ENCODE assay signal across 21 cellular contexts in genomic region chr1:202800742-202801141, GRCh38. TPM values are rescaled to one million over a fixed set of nuclear protein-coding genes. Genes with fewer than 3 reads are reported as not detected.
"Had no signal": no experiment of that assay in that cellular context is flagged by ENCODE, and none has a peak within 500 bp of the region (broad histone marks: within the 10 kb centered on the region; RNA-seq: fewer than 3 reads in every experiment).

No MANE protein-coding gene starts in this region.

- H3K9me3 Mint-ChIP-seq: activated CD4-positive, alpha-beta T cell treated with anti-CD3 and anti-CD28 coated beads, Interleukin-2, amount 10 ng/mL, durations not matched to agents 7 days and 5 days; memory B cell; naive B cell; stimulated activated effector memory CD8-positive, alpha-beta T cell treated with anti-CD3 and anti-CD28 coated beads, Interleukin-12 subunit alpha, Interleukin-12 subunit beta, amount 100 ng/mL, for 72 hours had no signal

- H3K4me3 ChIP-seq: gastrocnemius medialis, heart right ventricle, mucosa of descending colon, sigmoid colon, testis, upper lobe of right lung had no signal

- H3K36me3 ChIP-seq: gastrocnemius medialis, heart right ventricle, sigmoid colon, upper lobe of right lung had no signal

- H3K4me3 Mint-ChIP-seq: activated CD4-positive, alpha-beta T cell treated with anti-CD3 and anti-CD28 coated beads, Interleukin-2, amount 10 ng/mL, durations not matched to agents 7 days and 5 days; memory B cell; stimulated activated effector memory CD8-positive, alpha-beta T cell treated with anti-CD3 and anti-CD28 coated beads, Interleukin-12 subunit alpha, Interleukin-12 subunit beta, amount 100 ng/mL, for 72 hours had no signal

- H3K9ac ChIP-seq: parathyroid adenoma had no signal

- H3K36me3 Mint-ChIP-seq: naive B cell had no signal

- H3K27me3 Mint-ChIP-seq: activated CD4-positive, alpha-beta T cell treated with anti-CD3 and anti-CD28 coated beads, Interleukin-2, amount 10 ng/mL, durations not matched to agents 7 days and 5 days; memory B cell; naive B cell had no signal

- DNase-seq: activated CD4-positive, alpha-beta T cell treated with anti-CD3 and anti-CD28 coated beads, Interleukin-2, amount 10 ng/mL, durations not matched to agents 7 days and 5 days; aorta; cerebellar nuclear complex; effector CD4-positive, alpha-beta T cell; gastrocnemius medialis; heart right ventricle; mucosa of descending colon; naive B cell; sigmoid colon; stimulated activated CD4-positive, alpha-beta T cell treated with anti-CD3 and anti-CD28 coated beads, Interleukin-4, amount 100 ng/mL, for 24 hours; T1000; testis; upper lobe of right lung had no signal

- H3K27me3 ChIP-seq: gastrocnemius medialis, heart right ventricle, sigmoid colon, testis, upper lobe of right lung had no signal

- H2AFZ ChIP-seq: parathyroid adenoma had no signal

- H3K9me3 ChIP-seq: gastrocnemius medialis, heart right ventricle, mucosa of descending colon, sigmoid colon, testis, upper lobe of right lung had no signal

- ATAC-seq: activated CD4-positive, CD25-positive, alpha-beta regulatory T cell treated with anti-CD3 and anti-CD28 coated beads, Interleukin-2, amount 50 U/mL, for 24 hours; esophagus mucosa; gastrocnemius medialis; heart right ventricle; mucosa of descending colon; stimulated activated effector memory CD8-positive, alpha-beta T cell treated with anti-CD3 and anti-CD28 coated beads, Interleukin-12 subunit alpha, Interleukin-12 subunit beta, amount 100 ng/mL, for 72 hours; upper lobe of right lung had no signal

- H3K27ac ChIP-seq: gastrocnemius medialis, heart right ventricle, parathyroid adenoma, sigmoid colon, testis, upper lobe of right lung had no signal

- H3K27ac Mint-ChIP-seq: activated CD4-positive, alpha-beta T cell treated with anti-CD3 and anti-CD28 coated beads, Interleukin-2, amount 10 ng/mL, durations not matched to agents 7 days and 5 days; memory B cell; stimulated activated effector memory CD8-positive, alpha-beta T cell treated with anti-CD3 and anti-CD28 coated beads, Interleukin-12 subunit alpha, Interleukin-12 subunit beta, amount 100 ng/mL, for 72 hours had no signal

- FAIRE-seq: bronchial epithelial cell had no signal

RNA-seq across cellular contexts. Expression of gene PCAT6, which starts 10.0 kb away (rescaled TPM):
- total RNA-seq: bronchial epithelial cell; liver; sigmoid colon; T-helper 1 cell treated with Interleukin-12 subunit alpha and Interleukin-12 subunit beta and Interleukin-4 antibody, amounts not matched to agents 30 ng/mL and 1 ng/mL, for 36 hours had no signal
